ENCODE assay signal across 8 cellular contexts in genomic region chr4:98113005-98113404, GRCh38. TPM values are rescaled to one million over a fixed set of nuclear protein-coding genes. Genes with fewer than 3 reads are reported as not detected.
DNase-seq lines count a peak whose midpoint lies in the region; FAIRE-seq and TF ChIP-seq lines count a peak whose summit lies in the region.

No MANE protein-coding gene starts in this region.

- H3K27ac ChIP-seq in Karpas-422 (ENCODE audit: low read length) = no peak overlapping the region
- no peak overlapping the region for H3K27ac ChIP-seq in liver (ENCODE audit: low read depth in 1 of 2, low read length in 2 of 2)

- H4K20me1 ChIP-seq in Karpas-422 (ENCODE audit: insufficient read depth, low read depth, low read length) = no peaks in the 10 kb centered on the region

- H3K36me3 ChIP-seq in Karpas-422 (ENCODE audit: insufficient read depth, low read length) (no peaks in the 10 kb centered on the region), adipocyte (ENCODE audit: control insufficient read depth, insufficient read depth, low read length, severe bottlenecking) (no peaks in the 10 kb centered on the region), liver (ENCODE audit: control insufficient read depth in 4 of 4, insufficient read depth in 3 of 4, low read depth in 1 of 4, low read length in 3 of 4) (no peaks in the 10 kb centered on the region)

- no peak overlapping the region for H2AFZ ChIP-seq in Karpas-422 (ENCODE audit: low read length)

- TF ChIP-seq RAD21 in liver (IDR thresholded peaks at IDR 0.05) = peak; percentile 44 to 64

- 43% methylated on average over 3 of the region's 3 CpGs for WGBS in liver

- DNase-seq in D721Med (ENCODE audit: insufficient read length, low spot score) (no peak), Karpas-422 (peak; percentile 67), adipocyte (ENCODE audit: low read depth) (peak; percentile 71), NCI-H2081 treated with DMSO at 0.1 percent for 48 hours (lab: John Stamatoyannopoulos, UW) (no peak), NCI-H187 treated with DMSO at 0.1 percent for 48 hours (lab: John Stamatoyannopoulos, UW) (no peak), GOT3 (lab: John Stamatoyannopoulos, UW) (no peak), SKM-1 treated with dmso at 0.1 percent for 144 hours (lab: John Stamatoyannopoulos, UW; ENCODE audit: unreplicated experiment) (no peak)

- no peak overlapping the region for H3K9ac ChIP-seq in Karpas-422 (ENCODE audit: low read length)
- H3K9ac ChIP-seq in adipocyte (ENCODE audit: low read length) = no peak overlapping the region
- no peak overlapping the region for H3K9ac ChIP-seq in liver (ENCODE audit: low read depth in 1 of 2, low read length in 2 of 2)

- H3K4me1 ChIP-seq in Karpas-422 (ENCODE audit: low read length) (no peaks in the 10 kb centered on the region), adipocyte (ENCODE audit: control insufficient read depth, insufficient read depth, low read length) (peaks cover 3% of the 10 kb centered on the region), liver (ENCODE audit: control insufficient read depth in 4 of 4, insufficient read depth in 4 of 4, low read length in 3 of 4) (no peaks in the 10 kb centered on the region)

- H3K4me2 ChIP-seq in Karpas-422 (ENCODE audit: low read depth, low read length, poor library complexity, severe bottlenecking) = no peak overlapping the region

- H3K4me3 ChIP-seq in Karpas-422 (ENCODE audit: low read length) = no peak overlapping the region
- no peak overlapping the region for H3K4me3 ChIP-seq in adipocyte (ENCODE audit: low read length)
- no peak overlapping the region for H3K4me3 ChIP-seq in liver (ENCODE audit: low read depth in 1 of 3, low read length in 3 of 3)

- peak; percentile 86 for FAIRE-seq in D721Med (lab: Jason Lieb, UNC)

- no peaks in the 10 kb centered on the region for H3K79me2 ChIP-seq in Karpas-422 (ENCODE audit: low read length)

- H3K9me3 ChIP-seq in Karpas-422 (ENCODE audit: low read length) (peaks cover 3% of the 10 kb centered on the region; the same call in 1 of the 2 replicates), adipocyte (ENCODE audit: control insufficient read depth, low read length) (no peaks in the 10 kb centered on the region), liver (ENCODE audit: control insufficient read depth in 4 of 4, low read length in 3 of 4) (no peaks in the 10 kb centered on the region)

- peak; percentile 66 for TF ChIP-seq CTCF in D721Med (IDR thresholded peaks at IDR 0.05; ENCODE audit: insufficient read depth, missing control alignments)
- TF ChIP-seq CTCF in liver (IDR thresholded peaks at IDR 0.05; ENCODE audit: low read depth, low read length, missing input control) = no peak

- H3K9me2 ChIP-seq in Karpas-422 (replicated peaks; ENCODE audit: insufficient read depth, low read length) = no peaks in the 10 kb centered on the region

- H3K27me3 ChIP-seq in Karpas-422 (ENCODE audit: low read length) = no peaks in the 10 kb centered on the region; the same call in 1 of the 2 replicates
- peaks cover 3% of the 10 kb centered on the region for H3K27me3 ChIP-seq in adipocyte (replicated peaks; ENCODE audit: control insufficient read depth, insufficient read depth, low read length)
- no peaks in the 10 kb centered on the region for H3K27me3 ChIP-seq in liver (ENCODE audit: control insufficient read depth in 4 of 4, insufficient read depth in 4 of 4, low read length in 3 of 4)

TF ChIP-seq in liver, 16 proteins besides CTCF, POLR2A, EP300 and RAD21:
- TF ChIP-seq RXRA (IDR thresholded peaks at IDR 0.05) = no peak
- TF ChIP-seq ATF3 (IDR thresholded peaks at IDR 0.05) = no peak
- no peak for TF ChIP-seq NR2F2 (IDR thresholded peaks at IDR 0.05)

RNA-seq across cellular contexts. Expression of gene STPG2, which starts 30.3 kb away (rescaled TPM):
- total RNA-seq in Karpas-422 (2014; rRNA removed; shearing (Covaris generic); ENCODE audit: low replicate concordance) = 0.56 TPM in 1 of 2 replicates, not detected in the other
- under 1 TPM; 0.05 to 0.67 TPM for total RNA-seq in liver
- polyA plus RNA-seq in liver = under 1 TPM in 1 of 2 donors, not detected in 1; 0.28 TPM

Comparison
In these comparisons a context has a peak if more than half of its experiments do, and no peak if none do; other contexts are left out.
1. DNase-seq: peak in Karpas-422 (single experiment) and adipocyte (single experiment); none in D721Med (single experiment), NCI-H2081 treated with DMSO at 0.1 percent for 48 hours (single experiment), NCI-H187 treated with DMSO at 0.1 percent for 48 hours (single experiment), GOT3 (single experiment) and SKM-1 treated with dmso at 0.1 percent for 144 hours (single experiment).